ENCODE assay signal across 14 cellular contexts in genomic region chr13:76813874-76814273, GRCh38.
DNase-seq lines count a peak whose midpoint lies in the region; ATAC-seq, FAIRE-seq and TF ChIP-seq lines count a peak whose summit lies in the region.
"Had no signal": no experiment of that assay in that cellular context is flagged by ENCODE, and none has a peak within 500 bp of the region (broad histone marks: within the 10 kb centered on the region; RNA-seq: fewer than 3 reads in every experiment).

No MANE protein-coding gene starts in this region.

- H3K9me3 ChIP-seq in HepG2 (ENCODE audit: low read length) (no peaks in the 10 kb centered on the region), right lobe of liver (no peaks in the 10 kb centered on the region)
- no peaks in the 10 kb centered on the region for H3K9me3 ChIP-seq in effector memory CD4-positive, alpha-beta T cell (ENCODE audit: control insufficient read depth, low read length)

- FAIRE-seq in HepG2 (lab: Jason Lieb, UNC): no peak

- no peaks in the 10 kb centered on the region for H4K20me1 ChIP-seq in HepG2 (ENCODE audit: insufficient read depth, low read length)

- TF ChIP-seq POLR2A in HepG2 (IDR thresholded peaks at IDR 0.05; ENCODE audit: insufficient read depth in 1 of 2, low read depth in 2 of 2, low read length in 2 of 2) (no peak), right lobe of liver (IDR thresholded peaks at IDR 0.05) (no peak)

- H3K27me3 ChIP-seq in HepG2 (ENCODE audit: control insufficient read depth in 1 of 2, insufficient read depth in 2 of 2, low read length in 2 of 2): no peaks in the 10 kb centered on the region
- H3K27me3 ChIP-seq in right lobe of liver: no peaks in the 10 kb centered on the region
- H3K27me3 ChIP-seq in effector memory CD4-positive, alpha-beta T cell (replicated peaks; ENCODE audit: control insufficient read depth, insufficient read depth, low read length, poor library complexity, severe bottlenecking): peaks cover 3% of the 10 kb centered on the region

- no peak overlapping the region for H3K9ac ChIP-seq in HepG2 (ENCODE audit: insufficient read depth, low read depth, low read length)

- H3K4me2 ChIP-seq in HepG2 (ENCODE audit: low read depth, low read length): no peak overlapping the region

- POLR2A ChIA-PET in HepG2 (lab: Yijun Ruan, JAX): no interaction called here

- no peaks in the 10 kb centered on the region for H3K4me1 ChIP-seq in HepG2 (ENCODE audit: insufficient read depth, low read length)
- no peaks in the 10 kb centered on the region for H3K4me1 ChIP-seq in right lobe of liver
- H3K4me1 ChIP-seq in effector memory CD4-positive, alpha-beta T cell (ENCODE audit: control insufficient read depth, insufficient read depth, low read length, poor library complexity, severe bottlenecking): no peaks in the 10 kb centered on the region

- ATAC-seq in HepG2: peak; percentile 77
- no peak for ATAC-seq in right lobe of liver
- ATAC-seq in GM18909 (IDR thresholded peaks at IDR 0.05; ENCODE audit: poor library complexity, unreplicated experiment): no peak
- ATAC-seq in GM21390 (IDR thresholded peaks at IDR 0.05; ENCODE audit: unreplicated experiment): no peak
- no peak for ATAC-seq in HG03139 (IDR thresholded peaks at IDR 0.05; ENCODE audit: unreplicated experiment)

- H3K27ac ChIP-seq in HepG2 (ENCODE audit: extremely low read length, insufficient read depth, low read length) (no peak overlapping the region), right lobe of liver (no peak overlapping the region)
- H3K27ac ChIP-seq in effector memory CD4-positive, alpha-beta T cell (ENCODE audit: insufficient read depth, low read length, poor library complexity, severe bottlenecking): no peak overlapping the region

- H3K4me3 ChIP-seq in HepG2 (replicated peaks in 1 of 3; ENCODE audit: insufficient read depth in 1 of 3, low read depth in 2 of 3, low read length in 3 of 3) (no peak overlapping the region), right lobe of liver (no peak overlapping the region), epithelial cell of esophagus (ENCODE audit: low read length) (no peak overlapping the region)
- no peak overlapping the region for H3K4me3 ChIP-seq in effector memory CD4-positive, alpha-beta T cell (ENCODE audit: insufficient read depth, low read depth, low read length, poor library complexity, severe bottlenecking)

- in situ Hi-C loops in HepG2 (cut with HindIII; ENCODE audit: extremely low pct_ligation_motif_present, low pct_unique_long_range_greater_than_20kb): no loop called here

- H3K79me2 ChIP-seq in HepG2 (ENCODE audit: insufficient read depth, low read length): no peaks in the 10 kb centered on the region

- DNase-seq in HepG2 (ENCODE audit: low spot score): peak; percentile 15
- no peak for DNase-seq in right lobe of liver
- DNase-seq in NCI-H345 treated with DMSO at 0.1 percent for 48 hours (lab: John Stamatoyannopoulos, UW; ENCODE audit: unreplicated experiment): peak; percentile 14
- peak; percentile 56 for DNase-seq in epithelial cell of esophagus (ENCODE audit: low read depth)
- DNase-seq in effector memory CD4-positive, alpha-beta T cell: no peak
- DNase-seq: activated CD4-positive, CD25-positive, alpha-beta regulatory T cell treated with anti-CD3 and anti-CD28 coated beads, Interleukin-2, amount 50 U/mL, for 72 hours; activated CD8-positive, alpha-beta memory T cell treated with anti-CD3 and anti-CD28 coated beads, Interleukin-2, amount 50 U/mL, for 4 hours; DMS153; retina; stimulated activated CD4-positive, alpha-beta T cell treated with anti-CD3 and anti-CD28 coated beads, Interleukin-1b, Interleukin-23, amount 100 ng/mL, for 48 hours; trophoblast cell had no signal

- TF ChIP-seq EP300 in HepG2 (IDR thresholded peaks at IDR 0.05; ENCODE audit: low read depth in 2 of 2, low read length in 2 of 2) (no peak), HepG2 (CRISPR knock-in tag; IDR thresholded peaks at IDR 0.05; ENCODE audit: borderline replicate concordance) (no peak)

- intact Hi-C loops in HepG2 (cut with micrococcal nuclease; ENCODE audit: unreplicated experiment): no loop called here
- intact Hi-C loops in right lobe of liver (cut with DNase I): no loop called here

- no peak overlapping the region for H2AFZ ChIP-seq in HepG2 (ENCODE audit: low read length)

- no TSS peak for BruUV-seq in HepG2 (replicated peaks; lab: Mats Ljungman, UMichigan)

- TF ChIP-seq CTCF in HepG2 (CRISPR knock-in tag; IDR thresholded peaks at IDR 0.05): no peak
- TF ChIP-seq CTCF in right lobe of liver (IDR thresholded peaks at IDR 0.05): no peak
- TF ChIP-seq CTCF in epithelial cell of esophagus (IDR thresholded peaks at IDR 0.05; ENCODE audit: insufficient read depth, low read depth, low read length, missing control alignments): no peak

- CTCF ChIA-PET in HepG2 (lab: Yijun Ruan, JAX; ENCODE audit: low intra/inter-chr PET ratio, low total read pairs): no interaction called here

- TF ChIP-seq RAD21 in HepG2 (CRISPR knock-in tag; IDR thresholded peaks at IDR 0.05): no peak

- H3K36me3 ChIP-seq in HepG2 (replicated peaks in 1 of 2; ENCODE audit: control insufficient read depth in 1 of 2, insufficient read depth in 2 of 2, low read length in 2 of 2) (no peaks in the 10 kb centered on the region), right lobe of liver (no peaks in the 10 kb centered on the region)
- H3K36me3 ChIP-seq in effector memory CD4-positive, alpha-beta T cell (ENCODE audit: control insufficient read depth, insufficient read depth, low read length): no peaks in the 10 kb centered on the region

TF ChIP-seq in HepG2, 621 proteins besides CTCF, POLR2A, EP300 and RAD21 (continues in another document):
- no peak for TF ChIP-seq PHF20 (CRISPR knock-in tag; IDR thresholded peaks at IDR 0.05)
- TF ChIP-seq SOX13 (IDR thresholded peaks at IDR 0.05): no peak
- no peak for TF ChIP-seq SOX13 (CRISPR knock-in tag; conservative IDR thresholded peaks at IDR 0.05 in 1 of 2, IDR thresholded peaks at IDR 0.05 in 1 of 2)
- TF ChIP-seq SIX1 (CRISPR knock-in tag; IDR thresholded peaks at IDR 0.05; ENCODE audit: borderline replicate concordance): no peak
- no peak for TF ChIP-seq RBM39 (IDR thresholded peaks at IDR 0.05; ENCODE audit: low read depth, low read length, poor library complexity, severe bottlenecking)
- no peak for TF ChIP-seq AFF4 (CRISPR knock-in tag; IDR thresholded peaks at IDR 0.05)
- TF ChIP-seq ZNF883 (CRISPR knock-in tag; IDR thresholded peaks at IDR 0.05; ENCODE audit: not compliant biosample characterization): no peak
- TF ChIP-seq ATAD3A (CRISPR knock-in tag; IDR thresholded peaks at IDR 0.05): no peak
- TF ChIP-seq RARG (CRISPR knock-in tag; IDR thresholded peaks at IDR 0.05; ENCODE audit: low read depth): no peak
- TF ChIP-seq GMEB2 (CRISPR knock-in tag; IDR thresholded peaks at IDR 0.05; ENCODE audit: low read depth): no peak
- TF ChIP-seq PITX1 (CRISPR knock-in tag; IDR thresholded peaks at IDR 0.05): no peak
- TF ChIP-seq ZNF230 (CRISPR knock-in tag; IDR thresholded peaks at IDR 0.05): no peak
- TF ChIP-seq ZNF20 (CRISPR knock-in tag; IDR thresholded peaks at IDR 0.05): no peak

Comparison
In these comparisons a context has a peak if more than half of its experiments do, and no peak if none do; other contexts are left out.
1. DNase-seq: peak in HepG2 (single experiment), NCI-H345 treated with DMSO at 0.1 percent for 48 hours (single experiment) and epithelial cell of esophagus (single experiment); none in right lobe of liver (0 of 3) and effector memory CD4-positive, alpha-beta T cell (0 of 3).